In genomic region chr9:78462616-78463015, GRCh38 we compare ENCODE assay signal across 26 cellular contexts.
A peak's percentile ranks its signal among the peaks of the same experiment; 100 is the strongest.
DNase-seq lines count a peak whose midpoint lies in the region; FAIRE-seq and TF ChIP-seq lines count a peak whose summit lies in the region.
"Had no signal": no experiment of that assay in that cellular context is flagged by ENCODE, and none has a peak within 500 bp of the region (broad histone marks: within the 10 kb centered on the region; RNA-seq: fewer than 3 reads in every experiment).

No MANE protein-coding gene starts in this region.

- no peak for TF ChIP-seq CTCF in mammary epithelial cell (conservative IDR thresholded peaks at IDR 0.05 in 1 of 2, IDR thresholded peaks at IDR 0.05 in 1 of 2; ENCODE audit: extremely low read depth in 1 of 2, insufficient read depth in 1 of 2, low read depth in 1 of 2, low read length in 2 of 2)
- TF ChIP-seq CTCF in breast epithelium (IDR thresholded peaks at IDR 0.05) = no peak

- H3K9me3 ChIP-seq in mammary epithelial cell (replicated peaks; ENCODE audit: insufficient read depth, low read length) (no peaks in the 10 kb centered on the region), breast epithelium (peaks cover 0 to 7% of the 10 kb centered on the region in 2 donors)
- H3K9me3 ChIP-seq: BE2C, lower lobe of right lung, ovary, right lobe of liver had no signal

- no peak overlapping the region for H3K9ac ChIP-seq in mammary epithelial cell (ENCODE audit: insufficient read depth, low read length)

- FAIRE-seq in RCC 7860 (lab: Jason Lieb, UNC) (no peak), GM19239 (lab: Jason Lieb, UNC) (no peak)
- FAIRE-seq: endometrium, kidney had no signal

- H3K4me1 ChIP-seq in mammary epithelial cell (ENCODE audit: insufficient read depth, low read length) = no peaks in the 10 kb centered on the region
- no peaks in the 10 kb centered on the region for H3K4me1 ChIP-seq in breast epithelium
- H3K4me1 ChIP-seq: lower lobe of right lung, right lobe of liver had no signal

- H3K4me3 ChIP-seq in mammary epithelial cell (replicated peaks in 1 of 3; ENCODE audit: insufficient read depth in 1 of 3, low read depth in 2 of 3, low read length in 3 of 3) (no peak overlapping the region), breast epithelium (no peak overlapping the region)
- H3K4me3 ChIP-seq: lower lobe of right lung, mucosa of descending colon, ovary, right lobe of liver had no signal

- H3K27ac ChIP-seq in mammary epithelial cell (ENCODE audit: insufficient read depth, low read depth, low read length) (no peak overlapping the region), breast epithelium (no peak overlapping the region)
- H3K27ac ChIP-seq: lower lobe of right lung, ovary, right lobe of liver had no signal

- CTCF ChIA-PET in mammary epithelial cell (lab: Charles Lee; ENCODE audit: low non-redundant PET) = no interaction called here

- TF ChIP-seq POLR2A in breast epithelium (IDR thresholded peaks at IDR 0.05) = no peak

- in situ Hi-C loops in mammary epithelial cell (cut with MboI; ENCODE audit: low sequenced_read_pairs in 2 of 2) = no loop called here

- no peak overlapping the region for H3K4me2 ChIP-seq in mammary epithelial cell (ENCODE audit: insufficient read depth, low read depth, low read length)

- no peaks in the 10 kb centered on the region for H4K20me1 ChIP-seq in mammary epithelial cell (ENCODE audit: insufficient read depth, low read length)

- intact Hi-C loops in mammary epithelial cell (cut with micrococcal nuclease) (no loop called here), breast epithelium (cut with DNase I; ENCODE audit: low total_unique reads) (no loop called here), posterior cingulate gyrus (cut with DNase I) (no loop called here)

- DNase-seq in mammary epithelial cell = peak; percentile 35
- no peak for DNase-seq in breast epithelium (ENCODE audit: low spot score in 2 of 2)
- peak; percentile 41 for DNase-seq in RCC 7860 (ENCODE audit: low spot score)
- DNase-seq in hepatic stellate cell (ENCODE audit: low spot score) = peak; percentile 47
- DNase-seq in GM19239 (ENCODE audit: insufficient read length, low spot score) = no peak
- no peak for DNase-seq in stimulated activated CD4-positive, alpha-beta T cell treated with anti-CD3 and anti-CD28 coated beads, Interleukin-4, amount 100 ng/mL, for 24 hours
- DNase-seq in SHP77 (lab: John Stamatoyannopoulos, UW) = no peak
- no peak for DNase-seq in posterior cingulate gyrus
- DNase-seq: activated CD4-positive, alpha-beta T cell treated with anti-CD3 and anti-CD28 coated beads for 1 hour; activated CD8-positive, alpha-beta T cell treated with anti-CD3 and anti-CD28 coated beads for 36 hours; activated effector memory CD4-positive, alpha-beta T cell treated with Interleukin-2 at 50 U/mL for 16 hours; activated naive CD8-positive, alpha-beta T cell treated with anti-CD3 and anti-CD28 coated beads, Interleukin-2, amount 10 ng/mL, durations not matched to agents 7 days and 5 days; BE2C; DMS153; GF-D8; kidney; lower lobe of right lung; mucosa of descending colon; NCI-H146; NCI-H2107; NCI-H446 treated with DMSO at 0.1 percent for 48 hours; ovary; right lobe of liver; stimulated activated CD4-positive, alpha-beta T cell treated with anti-CD3 and anti-CD28 coated beads, Interleukin-4, amount 100 ng/mL, for 4 hours; T-helper 2 cell had no signal

- no peaks in the 10 kb centered on the region for H3K27me3 ChIP-seq in mammary epithelial cell (ENCODE audit: insufficient read depth, low read length)
- no peaks in the 10 kb centered on the region for H3K27me3 ChIP-seq in breast epithelium
- H3K27me3 ChIP-seq: BE2C, ovary, right lobe of liver had no signal

- no peaks in the 10 kb centered on the region for H3K79me2 ChIP-seq in mammary epithelial cell (ENCODE audit: insufficient read depth, low read length)

- H3K36me3 ChIP-seq in mammary epithelial cell (ENCODE audit: insufficient read depth, low read length) (no peaks in the 10 kb centered on the region), breast epithelium (no peaks in the 10 kb centered on the region)
- H3K36me3 ChIP-seq: BE2C, lower lobe of right lung, ovary, right lobe of liver had no signal

- no peak overlapping the region for H2AFZ ChIP-seq in mammary epithelial cell (ENCODE audit: low read depth, low read length)

- BruUV-seq in mammary epithelial cell (replicated peaks; lab: Mats Ljungman, UMichigan) = no TSS peak

- dilution Hi-C loops in mammary epithelial cell (cut with HindIII; ENCODE audit: low sequenced_read_pairs) = no loop called here

- WGBS in mammary epithelial cell (ENCODE audit: low coverage, missing lambda C conversion rate) = 55% methylated on average over 2 of the region's 2 CpGs

Comparison
In these comparisons a context has a peak if more than half of its experiments do, and no peak if none do; other contexts are left out.
1. DNase-seq: peak in mammary epithelial cell (single experiment), RCC 7860 (single experiment) and hepatic stellate cell (single experiment); none in breast epithelium (0 of 2), GM19239 (single experiment), stimulated activated CD4-positive, alpha-beta T cell treated with anti-CD3 and anti-CD28 coated beads, Interleukin-4, amount 100 ng/mL, for 24 hours (single experiment), SHP77 (0 of 2) and posterior cingulate gyrus (0 of 10).